ENCODE assay signal across 31 cellular contexts in genomic region chr22:36797988-36798670, GRCh38. TPM values are rescaled to one million over a fixed set of nuclear protein-coding genes. Genes with fewer than 3 reads are reported as not detected.
DNase-seq lines count a peak whose midpoint lies in the region; ATAC-seq, FAIRE-seq and TF ChIP-seq lines count a peak whose summit lies in the region.
"Had no signal": no experiment of that assay in that cellular context is flagged by ENCODE, and none has a peak within 500 bp of the region (broad histone marks: within the 10 kb centered on the region; RNA-seq: fewer than 3 reads in every experiment).

No MANE protein-coding gene starts in this region.

- no peak overlapping the region for H3K27ac ChIP-seq in GM12878 (ENCODE audit: control insufficient read depth, insufficient read depth)
- H3K27ac ChIP-seq: heart right ventricle, HL-60, left lung, prostate gland, vagina had no signal

- H3K9ac ChIP-seq in GM12878 (ENCODE audit: control insufficient read depth, insufficient read depth, low read length): no peak overlapping the region

- ATAC-seq in GM12878: peak; percentile 54
- ATAC-seq in HG02981 (IDR thresholded peaks at IDR 0.05; ENCODE audit: unreplicated experiment): no peak
- ATAC-seq: heart right ventricle, HepG2, left lung, Panc1, T-helper 17 cell had no signal

- FAIRE-seq in GM12878 (lab: Jason Lieb, UNC): no peak
- FAIRE-seq: astrocyte, HepG2 had no signal

- H3K4me3 ChIP-seq in GM12865 (ENCODE audit: low read depth, low read length): no peak overlapping the region
- no peak overlapping the region for H3K4me3 ChIP-seq in H7 (ENCODE audit: insufficient read depth, low read depth, low read length)
- no peak overlapping the region for H3K4me3 ChIP-seq in GM12878
- H3K4me3 ChIP-seq in neuron (ENCODE audit: low read length): peak overlapping the region; percentile 10
- H3K4me3 ChIP-seq: heart right ventricle, left lung, prostate gland, vagina had no signal

- POLR2A ChIA-PET in GM12878 (lab: Charles Lee): no interaction called here

- no peaks in the 10 kb centered on the region for H3K79me2 ChIP-seq in GM12878 (ENCODE audit: control insufficient read depth, insufficient read depth, low read length)

- peak; percentile 32 for DNase-seq in GM12865 (ENCODE audit: low read depth)
- peak; percentile 61 for DNase-seq in H7
- DNase-seq in GM12878 (ENCODE audit: low read depth, low spot score): no peak
- no peak for DNase-seq in GM19238 (ENCODE audit: insufficient read length, low spot score)
- DNase-seq in NCI-H187 (lab: John Stamatoyannopoulos, UW): no peak
- DNase-seq: activated CD4-positive, alpha-beta T cell treated with anti-CD3 and anti-CD28 coated beads, Interleukin-2, amount 50 U/mL, for 4 hours; activated CD8-positive, alpha-beta memory T cell treated with anti-CD3 and anti-CD28 coated beads, Interleukin-2, amount 50 U/mL, for 48 hours; activated naive CD8-positive, alpha-beta T cell treated with anti-CD3 and anti-CD28 coated beads for 36 hours; CD4-positive, alpha-beta memory T cell; GDM1; GOT3; heart right ventricle; immature natural killer cell; left lung; NCI-H1417 treated with DMSO at 0.1 percent for 48 hours; NCI-H82; T-helper 17 cell had no signal

- no peaks in the 10 kb centered on the region for H3K36me3 ChIP-seq in H7 (replicated peaks; ENCODE audit: control insufficient read depth, insufficient read depth, low read length)
- no peaks in the 10 kb centered on the region for H3K36me3 ChIP-seq in GM12878 (ENCODE audit: control insufficient read depth in 2 of 2, insufficient read depth in 2 of 2, low read length in 1 of 2)
- H3K36me3 ChIP-seq in neuron (ENCODE audit: insufficient read depth, low read length): no peaks in the 10 kb centered on the region
- H3K36me3 ChIP-seq: heart right ventricle, left lung, prostate gland, vagina had no signal

- WGBS in GM12878 (ENCODE audit: insufficient coverage, insufficient replicate concordance, low lambda C conversion rate, missing lambda C conversion rate): 27% methylated on average over 9 of the region's 11 CpGs

- no TSS peak for BruUV-seq in GM12878 (replicated peaks; lab: Mats Ljungman, UMichigan)

- no peak for TF ChIP-seq RAD21 in GM12878 (IDR thresholded peaks at IDR 0.05; ENCODE audit: insufficient read depth, low read depth, low read length)

- no peaks in the 10 kb centered on the region for H4K20me1 ChIP-seq in GM12878 (ENCODE audit: control insufficient read depth, insufficient read depth)

- H2AFZ ChIP-seq in GM12878 (ENCODE audit: control insufficient read depth, low read depth, low read length): peak overlapping the region; percentile 13
- H2AFZ ChIP-seq in neuron (ENCODE audit: low read depth, low read length): peak overlapping the region; percentile 14

- H3K4me2 ChIP-seq in GM12878 (ENCODE audit: control insufficient read depth, insufficient read depth): peak overlapping the region; percentile 38

- no peaks in the 10 kb centered on the region for H3K27me3 ChIP-seq in H7 (ENCODE audit: control insufficient read depth, insufficient read depth, low read length)
- no peaks in the 10 kb centered on the region for H3K27me3 ChIP-seq in GM12878 (replicated peaks in 1 of 2; ENCODE audit: control insufficient read depth in 2 of 2, insufficient read depth in 2 of 2, low read length in 1 of 2)
- H3K27me3 ChIP-seq in neuron (ENCODE audit: insufficient read depth, low read length): peaks cover 5% of the 10 kb centered on the region
- H3K27me3 ChIP-seq: vagina had no signal

- no peak for TF ChIP-seq EP300 in GM12878 (IDR thresholded peaks at IDR 0.05; ENCODE audit: borderline replicate concordance in 1 of 2, control insufficient read depth in 1 of 2, low read depth in 2 of 2, low read length in 2 of 2)

- no peaks in the 10 kb centered on the region; the same call in 2 of the 3 replicates for H3K9me3 ChIP-seq in GM12878 (replicated peaks; ENCODE audit: control insufficient read depth, insufficient read depth, low read length)
- no peaks in the 10 kb centered on the region for H3K9me3 ChIP-seq in neuron (ENCODE audit: low read length)
- H3K9me3 ChIP-seq: heart right ventricle, left lung, prostate gland, vagina had no signal

- no peak for TF ChIP-seq POLR2A in GM12878 (IDR thresholded peaks at IDR 0.05; ENCODE audit: low read depth, low read length)

- CTCF ChIA-PET in GM12878 (lab: Yijun Ruan, JAX): no interaction called here

- SMC1A ChIA-PET in GM12878 (lab: Charles Lee; ENCODE audit: uncharacterized antibody, unreplicated experiment): interaction anchor here (0.6 kb wide), 1 partner anchor 179 kb away, joined by 3 read pairs; no protein-coding TSS in a partner anchor

- H3K4me1 ChIP-seq in GM12878 (ENCODE audit: control insufficient read depth, insufficient read depth, low read length) (peaks cover 13% of the 10 kb centered on the region), neuron (ENCODE audit: insufficient read depth, low read length) (peaks cover 36% of the 10 kb centered on the region)
- H3K4me1 ChIP-seq: heart right ventricle, left lung, prostate gland, vagina had no signal

- in situ Hi-C loops in GM12878 (cut with MboI): no loop called here

- intact Hi-C loops in GM12878 (cut with micrococcal nuclease; ENCODE audit: unreplicated experiment): no loop called here

- TF ChIP-seq CTCF in GM12865 (IDR thresholded peaks at IDR 0.05; ENCODE audit: insufficient read depth, low read depth, low read length, missing control alignments) (no peak), GM12878 (IDR thresholded peaks at IDR 0.05 in 2 of 3, conservative IDR thresholded peaks at IDR 0.05 in 1 of 3; ENCODE audit: control insufficient read depth in 2 of 3, extremely low read depth in 1 of 3, insufficient read depth in 1 of 3, low read depth in 3 of 3, low read length in 3 of 3) (no peak)

- RAD21 ChIA-PET in GM12878 (lab: Charles Lee; ENCODE audit: unreplicated experiment): no interaction called here

TF ChIP-seq in GM12878, 131 proteins besides CTCF, POLR2A, EP300 and RAD21 (continues in another document):
- TF ChIP-seq DPF2 (IDR thresholded peaks at IDR 0.05) (0 out of 2 replicates have a peak, but pooled peaks have one; percentile 24), ZZZ3 (IDR thresholded peaks at IDR 0.05; ENCODE audit: control insufficient read depth, insufficient read length, low read depth) (no peak), MTA2 (IDR thresholded peaks at IDR 0.05; ENCODE audit: low read depth) (peak; percentile 36; the same call in 1 of the 2 replicates), RUNX3 (IDR thresholded peaks at IDR 0.05; ENCODE audit: low read length) (peak; percentile 86), SPI1 (IDR thresholded peaks at IDR 0.05; ENCODE audit: borderline replicate concordance, insufficient read depth, low read depth, low read length) (peak; percentile 86), BHLHE40 (IDR thresholded peaks at IDR 0.05; ENCODE audit: borderline replicate concordance in 1 of 2, low read depth in 2 of 2, low read length in 1 of 2) (no peak), YY1 (IDR thresholded peaks at IDR 0.05; ENCODE audit: low read depth, low read length) (peak; percentile 95), IRF3 (IDR thresholded peaks at IDR 0.05) (no peak), NR2F1 (conservative IDR thresholded peaks at IDR 0.05) (peak; percentile 41; the same call in 1 of the 2 replicates)

RNA-seq across cellular contexts. Expression of gene PVALB, which starts 18.7 kb away (rescaled TPM):
- 3.8 and 6.8 TPM in 2 replicates for total RNA-seq in H7 (2014; rRNA removed; shearing (Covaris generic))
- not detected in 2 replicates for total RNA-seq in GM12878 (2013; cell fraction: nucleolus; rRNA removed)
- total RNA-seq in GM12878 (2014; rRNA removed): not detected in 2 replicates
- not detected in 2 replicates for total RNA-seq in GM12878 (2014; rRNA removed; fragmentation: Illumina TruSeq; extraction: Trizol)
- not detected in 2 replicates for total RNA-seq in GM12878 (2021)
- polyA plus RNA-seq in GM12878 (2011; ENCODE audit: low read depth): not detected
- not detected in 2 replicates for polyA plus RNA-seq in GM12878 (2011; rRNA removed)
- not detected in 2 replicates for polyA plus RNA-seq in GM12878 (2011; cell fraction: cytosol; rRNA removed)
- polyA plus RNA-seq in GM12878 (2011; cell fraction: nucleus; rRNA removed): not detected in 2 replicates
- not detected in 2 replicates for polyA plus RNA-seq in GM12878 (2012)
- polyA plus RNA-seq in GM12878 (2014; fragmentation: Illumina TruSeq; extraction: Trizol): not detected in 2 replicates
- not detected for polyA plus RNA-seq in GM12878 (2014; fragmentation: Nextera tagmentation; extraction: Ambion mirVana)
- polyA plus RNA-seq in GM12878 (2014; rRNA removed): not detected in 2 replicates
- polyA plus RNA-seq in GM12878 (2016; fragmentation: Nextera tagmentation; extraction: Ambion mirVana): not detected
- not detected in 2 replicates for polyA minus RNA-seq in GM12878 (2011; rRNA and poly(A)+ RNA removed)
- not detected in 2 replicates for polyA minus RNA-seq in GM12878 (2011; cell fraction: cytosol; rRNA and poly(A)+ RNA removed)
- polyA minus RNA-seq in GM12878 (2011; cell fraction: nucleus; rRNA and poly(A)+ RNA removed): not detected in 2 replicates
- total RNA-seq: activated naive CD8-positive, alpha-beta T cell treated with anti-CD3 and anti-CD28 coated beads for 36 hours; activated T-helper 2 cell treated with anti-CD3 and anti-CD28 coated beads, Interferon-gamma antibody, Interleukin-2, Interleukin-4, amounts not matched to agents 10 μg/mL and 5 μg/mL and 100 μg/mL, durations not matched to agents 14 hours and 24 hours and 36 hours; astrocyte; CD4-positive, alpha-beta memory T cell; epithelial cell of proximal tubule; fibroblast of villous mesenchyme; heart right ventricle; HepG2; mesothelial cell of epicardium; natural killer cell treated with Interleukin-12 subunit alpha and Interleukin-12 subunit beta and Interleukin-15 and Interleukin-18, amount 100 ng/mL, for 72 hours; temporal lobe; vagina had no signal
- polyA plus RNA-seq: CD4-positive, alpha-beta memory T cell; heart right ventricle; HepG2; immature natural killer cell had no signal

RNA-seq across cellular contexts. Expression of gene IFT27, which starts 22.2 kb away (rescaled TPM):
- 20.2 and 30.1 TPM in 2 replicates for total RNA-seq in H7 (2014; rRNA removed; shearing (Covaris generic))
- 4.1 and 6.3 TPM in 2 replicates for total RNA-seq in GM12878 (2013; cell fraction: nucleolus; rRNA removed)
- total RNA-seq in GM12878 (2014; rRNA removed): 12.0 and 12.1 TPM in 2 replicates
- 8.4 and 9.5 TPM in 2 replicates for total RNA-seq in GM12878 (2014; rRNA removed; fragmentation: Illumina TruSeq; extraction: Trizol)
- total RNA-seq in GM12878 (2021): 18.5 and 18.8 TPM in 2 replicates
- 8.2 TPM for polyA plus RNA-seq in GM12878 (2011; ENCODE audit: low read depth)
- 1.9 and 2.7 TPM in 2 replicates for polyA plus RNA-seq in GM12878 (2011; rRNA removed)
- 1.6 and 2.1 TPM in 2 replicates for polyA plus RNA-seq in GM12878 (2011; cell fraction: cytosol; rRNA removed)
- polyA plus RNA-seq in GM12878 (2011; cell fraction: nucleus; rRNA removed): 5.4 and 8.9 TPM in 2 replicates
- polyA plus RNA-seq in GM12878 (2012): 11.7 and 12.2 TPM in 2 replicates
- polyA plus RNA-seq in GM12878 (2014; fragmentation: Illumina TruSeq; extraction: Trizol): 3.7 and 7.1 TPM in 2 replicates
- polyA plus RNA-seq in GM12878 (2014; fragmentation: Nextera tagmentation; extraction: Ambion mirVana): 1 to 10 TPM; 2.7 to 3.0 TPM
- 15.3 and 18.0 TPM in 2 replicates for polyA plus RNA-seq in GM12878 (2014; rRNA removed)
- 10 to 100 TPM; 26.2 to 32.5 TPM for polyA plus RNA-seq in GM12878 (2016; fragmentation: Nextera tagmentation; extraction: Ambion mirVana)
- 0.88 and 1.3 TPM in 2 replicates for polyA minus RNA-seq in GM12878 (2011; rRNA and poly(A)+ RNA removed)
- polyA minus RNA-seq in GM12878 (2011; cell fraction: cytosol; rRNA and poly(A)+ RNA removed): 0.53 and 1.4 TPM in 2 replicates
- polyA minus RNA-seq in GM12878 (2011; cell fraction: nucleus; rRNA and poly(A)+ RNA removed): 1.5 and 1.6 TPM in 2 replicates

Comparison
In these comparisons a context has a peak if more than half of its experiments do, and no peak if none do; other contexts are left out.
1. DNase-seq: peak in GM12865 (single experiment) and H7 (single experiment); none in GM12878 (single experiment), GM19238 (single experiment) and NCI-H187 (0 of 2).